In genomic region chr6:166490671-166491500, GRCh38 we compare ENCODE assay signal across 1 cellular context.
TF ChIP-seq lines count a peak whose summit lies in the region.

No MANE protein-coding gene starts in this region.

TF ChIP-seq in SK-N-SH, 30 proteins besides CTCF, POLR2A, EP300 and RAD21 (continued from another document):
- TF ChIP-seq GABPA (IDR thresholded peaks at IDR 0.05; ENCODE audit: low read depth): no peak
- TF ChIP-seq USF2 (IDR thresholded peaks at IDR 0.05; ENCODE audit: borderline replicate concordance, low read depth, low read length): no peak
- no peak for TF ChIP-seq FOXM1 (IDR thresholded peaks at IDR 0.05; ENCODE audit: low read depth)
- TF ChIP-seq YY1 (IDR thresholded peaks at IDR 0.05; ENCODE audit: low read depth): no peak
- TF ChIP-seq MAX (IDR thresholded peaks at IDR 0.05; ENCODE audit: low read depth): no peak
- TF ChIP-seq SIN3A (IDR thresholded peaks at IDR 0.05; ENCODE audit: borderline replicate concordance, low read depth, low read length): no peak
- TF ChIP-seq FOXJ3 (CRISPR knock-in tag; IDR thresholded peaks at IDR 0.05): peak; percentile 81
- peak; percentile 76 for TF ChIP-seq MXI1 (IDR thresholded peaks at IDR 0.05; ENCODE audit: low read depth, low read length)
- TF ChIP-seq FOSL2 (IDR thresholded peaks at IDR 0.05; ENCODE audit: borderline replicate concordance, low read depth): no peak
- TF ChIP-seq GATA2 (CRISPR knock-in tag; IDR thresholded peaks at IDR 0.05): peak; percentile 81
- TF ChIP-seq PBX3 (IDR thresholded peaks at IDR 0.05): no peak
- peak; percentile 75 for TF ChIP-seq NFIC (IDR thresholded peaks at IDR 0.05; ENCODE audit: borderline replicate concordance)
- TF ChIP-seq TCF12 (IDR thresholded peaks at IDR 0.05): peak; percentile 65
- TF ChIP-seq RXRA (IDR thresholded peaks at IDR 0.05; ENCODE audit: borderline replicate concordance, low read depth): no peak
- 0 out of 2 replicates have a peak, but pooled peaks have one; percentile 22 for TF ChIP-seq TEAD4 (IDR thresholded peaks at IDR 0.05; ENCODE audit: borderline replicate concordance, insufficient read depth)
